Comparison of ENCODE assay signal across 1 cellular context in genomic region chr2:85539361-85540130, GRCh38.
A peak's percentile ranks its signal among the peaks of the same experiment; 100 is the strongest.
TF ChIP-seq lines count a peak whose summit lies in the region.

No MANE protein-coding gene starts in this region.

TF ChIP-seq in HepG2, 621 proteins besides CTCF, POLR2A, EP300 and RAD21 (continued from another document and continues in another):
- TF ChIP-seq POGK (CRISPR knock-in tag; conservative IDR thresholded peaks at IDR 0.05) (no peak), SRSF4 (IDR thresholded peaks at IDR 0.05; ENCODE audit: low read depth, low read length, poor library complexity, severe bottlenecking) (no peak), U2AF2 (IDR thresholded peaks at IDR 0.05; ENCODE audit: low read depth, low read length) (0 out of 2 replicates have a peak, but pooled peaks have one; percentile 22), ZNF263 (CRISPR knock-in tag; IDR thresholded peaks at IDR 0.05) (peak; percentile 36; the same call in 1 of the 2 replicates), ZNF256 (CRISPR knock-in tag; conservative IDR thresholded peaks at IDR 0.05) (peak; percentile 83; the same call in 1 of the 2 replicates), ZNF30 (CRISPR knock-in tag; IDR thresholded peaks at IDR 0.05) (0 out of 2 replicates have a peak, but pooled peaks have one; percentile 21), SOX6 (IDR thresholded peaks at IDR 0.05) (no peak), SOX6 (CRISPR knock-in tag; IDR thresholded peaks at IDR 0.05) (peak; percentile 64), ZNF12 (CRISPR knock-in tag; IDR thresholded peaks at IDR 0.05) (peak; percentile 49; the same call in 1 of the 2 replicates), NR2C2 (CRISPR knock-in tag; IDR thresholded peaks at IDR 0.05; ENCODE audit: borderline replicate concordance) (peak; percentile 44), MIXL1 (CRISPR knock-in tag; IDR thresholded peaks at IDR 0.05) (no peak; the same call in 1 of the 2 replicates), NFRKB (IDR thresholded peaks at IDR 0.05) (no peak), NR2F6 (IDR thresholded peaks at IDR 0.05) (no peak), NR2F6 (CRISPR knock-in tag; IDR thresholded peaks at IDR 0.05) (no peak; the same call in 1 of the 2 replicates), TERF1 (CRISPR knock-in tag; IDR thresholded peaks at IDR 0.05) (0 out of 2 replicates have a peak, but pooled peaks have one; percentile 88), MYC (CRISPR knock-in tag; IDR thresholded peaks at IDR 0.05; ENCODE audit: borderline replicate concordance) (peak; percentile 99), ZNF138 (CRISPR knock-in tag; IDR thresholded peaks at IDR 0.05; ENCODE audit: low read depth) (0 out of 2 replicates have a peak, but pooled peaks have one; percentile 77), ZNF296 (CRISPR knock-in tag; conservative IDR thresholded peaks at IDR 0.05) (no peak), POLR2AphosphoS2 (IDR thresholded peaks at IDR 0.05; ENCODE audit: low read depth, low read length) (no peak), ZSCAN21 (CRISPR knock-in tag; IDR thresholded peaks at IDR 0.05; ENCODE audit: borderline replicate concordance) (peak; percentile 17; the same call in 1 of the 2 replicates), MAZ (IDR thresholded peaks at IDR 0.05; ENCODE audit: borderline replicate concordance, low read depth, low read length) (no peak; the same call in 1 of the 2 replicates), MAZ (CRISPR knock-in tag; IDR thresholded peaks at IDR 0.05; ENCODE audit: low read depth) (peak; percentile 88), YEATS4 (CRISPR knock-in tag; IDR thresholded peaks at IDR 0.05; ENCODE audit: borderline replicate concordance) (peak; percentile 69), TSC22D2 (CRISPR knock-in tag; IDR thresholded peaks at IDR 0.05; ENCODE audit: borderline replicate concordance) (no peak), CBX1 (IDR thresholded peaks at IDR 0.05; ENCODE audit: low read depth) (no peak), ZBTB38 (CRISPR knock-in tag; IDR thresholded peaks at IDR 0.05) (peak; percentile 76; the same call in 1 of the 2 replicates), HDAC1 (CRISPR knock-in tag; IDR thresholded peaks at IDR 0.05) (peak; percentile 65), SALL1 (CRISPR knock-in tag; IDR thresholded peaks at IDR 0.05) (peak; percentile 86), ZNF230 (CRISPR knock-in tag; IDR thresholded peaks at IDR 0.05) (no peak; the same call in 1 of the 2 replicates), ZNF773 (CRISPR knock-in tag; IDR thresholded peaks at IDR 0.05; ENCODE audit: borderline replicate concordance) (peak; percentile 72; the same call in 1 of the 2 replicates), ZSCAN22 (CRISPR knock-in tag; IDR thresholded peaks at IDR 0.05) (no peak; the same call in 1 of the 2 replicates), THAP8 (CRISPR knock-in tag; IDR thresholded peaks at IDR 0.05; ENCODE audit: borderline replicate concordance) (no peak), ARNT2 (CRISPR knock-in tag; IDR thresholded peaks at IDR 0.05; ENCODE audit: low read depth) (peak; percentile 84), KLF15 (CRISPR knock-in tag; IDR thresholded peaks at IDR 0.05; ENCODE audit: borderline replicate concordance) (0 out of 2 replicates have a peak, but pooled peaks have one; percentile 64), CBX2 (IDR thresholded peaks at IDR 0.05; ENCODE audit: low read depth, low read length) (no peak), CBX2 (CRISPR knock-in tag; IDR thresholded peaks at IDR 0.05; ENCODE audit: low read depth) (no peak), ZNF780A (CRISPR knock-in tag; IDR thresholded peaks at IDR 0.05) (no peak; the same call in 1 of the 2 replicates), IKZF1 (IDR thresholded peaks at IDR 0.05) (no peak), ZNF280D (CRISPR knock-in tag; IDR thresholded peaks at IDR 0.05) (peak; percentile 91), KDM3A (CRISPR knock-in tag; IDR thresholded peaks at IDR 0.05; ENCODE audit: low read depth) (peak; percentile 36; the same call in 1 of the 2 replicates), ZNF609 (CRISPR knock-in tag; IDR thresholded peaks at IDR 0.05; ENCODE audit: borderline replicate concordance) (peak; percentile 60; the same call in 1 of the 2 replicates), ETV5 (CRISPR knock-in tag; IDR thresholded peaks at IDR 0.05; ENCODE audit: borderline replicate concordance) (peak; percentile 51), ZBTB33 (CRISPR knock-in tag; IDR thresholded peaks at IDR 0.05) (no peak), ZFP90 (CRISPR knock-in tag; IDR thresholded peaks at IDR 0.05; ENCODE audit: borderline replicate concordance) (no peak; the same call in 1 of the 2 replicates), ARHGAP35 (CRISPR knock-in tag; IDR thresholded peaks at IDR 0.05; ENCODE audit: borderline replicate concordance) (no peak; the same call in 1 of the 2 replicates), ZNF275 (CRISPR knock-in tag; IDR thresholded peaks at IDR 0.05; ENCODE audit: borderline replicate concordance) (peak; percentile 79), ZNF33A (CRISPR knock-in tag; IDR thresholded peaks at IDR 0.05; ENCODE audit: borderline replicate concordance) (0 out of 2 replicates have a peak, but pooled peaks have one; percentile 1), ZNF558 (CRISPR knock-in tag; IDR thresholded peaks at IDR 0.05; ENCODE audit: borderline replicate concordance) (peak; percentile 67; the same call in 1 of the 2 replicates), ZNF460 (CRISPR knock-in tag; IDR thresholded peaks at IDR 0.05; ENCODE audit: borderline replicate concordance) (no peak), PBX2 (CRISPR knock-in tag; IDR thresholded peaks at IDR 0.05) (no peak), SIN3A (IDR thresholded peaks at IDR 0.05; ENCODE audit: borderline replicate concordance, low read depth, low read length) (peak; percentile 87; the same call in 1 of the 2 replicates), CENPBD1 (CRISPR knock-in tag; IDR thresholded peaks at IDR 0.05; ENCODE audit: borderline replicate concordance, low read depth) (no peak)
